In genomic region chr9:25377039-25377438, GRCh38 we compare ENCODE assay signal across 21 cellular contexts.
"Had no signal": no experiment of that assay in that cellular context is flagged by ENCODE, and none has a peak within 500 bp of the region (broad histone marks: within the 10 kb centered on the region; RNA-seq: fewer than 3 reads in every experiment).

No MANE protein-coding gene starts in this region.

- H2AFZ ChIP-seq: hepatocyte had no signal

- H3K4me3 ChIP-seq: colonic mucosa, esophagus muscularis mucosa, gastroesophageal sphincter, heart left ventricle, hepatocyte, left lung, lower lobe of right lung, mucosa of descending colon had no signal

- H3K4me3 Mint-ChIP-seq: dendritic cell treated with granulocyte-macrophage colony-stimulating factor and Interleukin-4, amounts not matched to agents 40 ng/mL and 50 ng/mL, for 4 days; effector memory CD8-positive, alpha-beta T cell; immature natural killer cell; mesothelial cell of epicardium; naive B cell had no signal

- ATAC-seq: effector memory CD8-positive, alpha-beta T cell; foreskin keratinocyte; gastroesophageal sphincter; heart left ventricle; left cardiac atrium; left lung; left ventricle myocardium superior; mucosa of descending colon had no signal

- H3K27me3 Mint-ChIP-seq: dendritic cell treated with granulocyte-macrophage colony-stimulating factor and Interleukin-4, amounts not matched to agents 40 ng/mL and 50 ng/mL, for 4 days; effector memory CD8-positive, alpha-beta T cell; naive B cell had no signal

- H3K27ac ChIP-seq: colonic mucosa, esophagus muscularis mucosa, foreskin keratinocyte, gastroesophageal sphincter, heart left ventricle, hepatocyte, left lung, lower lobe of right lung had no signal

- H3K4me1 ChIP-seq: colonic mucosa, foreskin keratinocyte, heart left ventricle, left lung, lower lobe of right lung had no signal

- H3K4me1 Mint-ChIP-seq: immature natural killer cell, mesothelial cell of epicardium, naive B cell had no signal

- H3K79me2 ChIP-seq: hepatocyte had no signal

- H3K27ac Mint-ChIP-seq: dendritic cell treated with granulocyte-macrophage colony-stimulating factor and Interleukin-4, amounts not matched to agents 40 ng/mL and 50 ng/mL, for 4 days; effector memory CD8-positive, alpha-beta T cell; immature natural killer cell; mesothelial cell of epicardium had no signal

- H3K36me3 Mint-ChIP-seq: mesothelial cell of epicardium, naive B cell had no signal

- H3K4me2 ChIP-seq: hepatocyte had no signal

- DNase-seq: colonic mucosa; cortex of kidney; effector CD8-positive, alpha-beta T cell; effector memory CD8-positive, alpha-beta T cell; foreskin keratinocyte; heart left ventricle; hypothalamus; immature natural killer cell; islet precursor cell; left cardiac atrium; left ventricle myocardium superior; lower lobe of right lung; mesenchymal stem cell; naive B cell had no signal

- H3K27me3 ChIP-seq: colonic mucosa, esophagus muscularis mucosa, foreskin keratinocyte, gastroesophageal sphincter, hepatocyte, left lung had no signal

- H3K36me3 ChIP-seq: colonic mucosa, esophagus muscularis mucosa, gastroesophageal sphincter, heart left ventricle, left lung, lower lobe of right lung had no signal

- H3K9me3 ChIP-seq: colonic mucosa, esophagus muscularis mucosa, gastroesophageal sphincter, lower lobe of right lung, mucosa of descending colon had no signal
